Comparison of ENCODE assay signal across 8 cellular contexts in the genomic region with DNA sequence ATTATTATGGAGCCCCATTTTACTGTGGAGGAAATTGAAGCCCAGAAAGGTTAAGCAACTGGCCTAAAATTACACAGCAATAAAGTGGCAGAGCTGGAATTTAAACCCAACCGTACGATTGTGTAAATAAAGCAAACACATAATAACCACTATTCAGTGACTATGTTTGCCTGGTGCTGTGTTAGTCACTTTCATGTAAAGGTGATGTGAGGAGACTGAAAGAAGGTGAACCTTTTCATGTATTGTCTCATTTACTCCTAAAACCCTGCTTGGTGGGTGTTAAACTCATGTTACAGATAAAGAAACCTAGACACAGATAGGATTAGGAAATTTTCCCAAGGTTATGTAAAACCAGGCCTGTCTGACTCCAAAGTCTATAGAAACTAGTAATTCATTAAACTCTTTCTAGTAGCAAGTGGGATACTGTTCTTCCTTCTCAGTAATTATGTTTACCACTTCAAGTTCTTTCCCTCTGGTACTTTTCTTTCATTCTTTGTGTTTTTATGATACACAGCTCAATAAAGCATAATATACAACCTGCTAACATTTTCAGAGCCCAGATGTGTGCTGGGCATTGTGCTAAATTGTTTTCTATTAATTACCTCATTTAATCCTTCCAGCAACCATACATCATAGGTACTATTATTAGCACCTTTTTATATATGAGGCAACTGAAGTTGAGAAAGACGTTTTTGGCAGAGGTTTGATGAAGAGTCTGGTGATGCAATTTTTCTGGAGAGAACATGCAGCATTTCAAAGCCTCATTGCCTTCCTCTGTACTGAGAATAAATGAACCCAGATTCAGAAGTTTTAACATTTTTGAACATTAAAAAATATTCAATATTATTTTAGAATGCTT.
A peak's percentile ranks its signal among the peaks of the same experiment; 100 is the strongest.
DNase-seq lines count a peak whose midpoint lies in the region; ATAC-seq, FAIRE-seq and TF ChIP-seq lines count a peak whose summit lies in the region.

No MANE protein-coding gene starts in this region.

- no peak overlapping the region for H3K4me3 ChIP-seq in bronchial epithelial cell (ENCODE audit: low read depth, low read length)
- no peak overlapping the region for H3K4me3 ChIP-seq in WERI-Rb-1 (ENCODE audit: low read depth, low read length)

- no peak overlapping the region for H3K27ac ChIP-seq in WERI-Rb-1

- no peaks in the 10 kb centered on the region for H3K9me3 Mint-ChIP-seq in nephron

- TF ChIP-seq CTCF in bronchial epithelial cell (IDR thresholded peaks at IDR 0.05; ENCODE audit: insufficient read depth, low read length, severe bottlenecking) (no peak), nephron (IDR thresholded peaks at IDR 0.05; ENCODE audit: unreplicated experiment in 3 of 3) (no peak), WERI-Rb-1 (IDR thresholded peaks at IDR 0.05; ENCODE audit: low read depth, low read length) (no peak)

- H3K27me3 ChIP-seq in bronchial epithelial cell (ENCODE audit: control insufficient read depth, insufficient read depth, low read length) = no peaks in the 10 kb centered on the region
- no peaks in the 10 kb centered on the region for H3K27me3 ChIP-seq in WERI-Rb-1 (ENCODE audit: insufficient read depth, low read depth, severe bottlenecking)

- H3K4me1 Mint-ChIP-seq in nephron = peaks cover 28% of the 10 kb centered on the region

- no peak for FAIRE-seq in bronchial epithelial cell (lab: Jason Lieb, UNC)

- no peaks in the 10 kb centered on the region for H3K27me3 Mint-ChIP-seq in nephron (ENCODE audit: low read depth)

- no peaks in the 10 kb centered on the region for H3K36me3 Mint-ChIP-seq in nephron (ENCODE audit: low read depth)

- no peaks in the 10 kb centered on the region for H3K9me3 ChIP-seq in WERI-Rb-1 (ENCODE audit: severe bottlenecking)

- H3K27ac Mint-ChIP-seq in nephron = peak overlapping the region; percentile 92 to 97 (median 97)

- ATAC-seq in GM19452 (IDR thresholded peaks at IDR 0.05; ENCODE audit: unreplicated experiment) = peak; percentile 13
- peak; percentile 2 for ATAC-seq in HG03442 (IDR thresholded peaks at IDR 0.05; ENCODE audit: unreplicated experiment)

- no peaks in the 10 kb centered on the region for H3K36me3 ChIP-seq in bronchial epithelial cell (ENCODE audit: control insufficient read depth, insufficient read depth, low read length)
- H3K36me3 ChIP-seq in WERI-Rb-1 = no peaks in the 10 kb centered on the region

- DNase-seq in bronchial epithelial cell (ENCODE audit: low read depth) = peak; percentile 82
- no peak for DNase-seq in effector CD4-positive, alpha-beta T cell
- no peak for DNase-seq in WERI-Rb-1
- no peak for DNase-seq in Ammon's horn (ENCODE audit: low spot score)
- no peak for DNase-seq in NCI-H2029 (lab: John Stamatoyannopoulos, UW)

- H3K4me3 Mint-ChIP-seq in nephron = no peak overlapping the region
